23 cellular contexts compared by ENCODE assay signal in the genomic region with DNA sequence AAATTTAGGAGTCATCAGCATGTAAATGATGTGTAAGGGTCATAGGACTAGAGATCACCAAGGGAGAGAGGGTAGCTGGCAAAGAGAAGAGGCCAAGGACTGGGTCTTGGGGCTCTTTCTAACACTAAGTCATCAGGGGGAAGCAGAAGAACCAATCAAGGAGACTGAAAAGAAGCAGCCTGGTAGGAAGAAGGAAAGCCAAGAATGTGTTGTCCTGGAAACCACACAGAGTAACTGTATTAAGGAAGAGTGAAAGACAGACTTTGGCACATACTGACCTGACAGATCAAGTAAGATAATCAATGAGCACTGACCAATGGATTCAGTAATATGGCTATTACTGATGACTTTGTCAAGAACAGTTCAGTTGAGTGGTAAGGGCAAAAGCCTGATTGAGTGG. TPM values are rescaled to one million over a fixed set of nuclear protein-coding genes. Genes with fewer than 3 reads are reported as not detected.
DNase-seq lines count a peak whose midpoint lies in the region; ATAC-seq and TF ChIP-seq lines count a peak whose summit lies in the region.
"Had no signal": no experiment of that assay in that cellular context is flagged by ENCODE, and none has a peak within 500 bp of the region (broad histone marks: within the 10 kb centered on the region; RNA-seq: fewer than 3 reads in every experiment).

No MANE protein-coding gene starts in this region.

- H3K27me3 ChIP-seq in IMR-90 (ENCODE audit: control insufficient read depth, insufficient read depth, low read length) = no peaks in the 10 kb centered on the region
- H3K27me3 ChIP-seq in subcutaneous abdominal adipose tissue (ENCODE audit: control insufficient read depth in 5 of 5, insufficient read depth in 4 of 5, low read length in 5 of 5) = peaks cover 0 to 6% (median 0%) of the 10 kb centered on the region in 5 donors
- H3K27me3 ChIP-seq: BE2C had no signal

- H3K4me1 ChIP-seq in IMR-90 (ENCODE audit: control insufficient read depth, insufficient read depth, low read length) = peaks cover 30% of the 10 kb centered on the region
- H3K4me1 ChIP-seq in subcutaneous abdominal adipose tissue (ENCODE audit: control insufficient read depth in 5 of 5, insufficient read depth in 5 of 5, low read length in 5 of 5) = peaks cover 14 to 50% (median 28%) of the 10 kb centered on the region in 5 donors

- peak overlapping the region; percentile 60; the same call in 1 of the 2 replicates for H3K14ac ChIP-seq in IMR-90 (replicated peaks; ENCODE audit: low read depth, low read length)

- H3K79me1 ChIP-seq in IMR-90 (ENCODE audit: low read depth in 1 of 2, low read length in 2 of 2) = 0 out of 4 replicates have a peak, but pooled peaks cover 0 to 5% of the 10 kb centered on the region in 2 experiments

- H3K36me3 Mint-ChIP-seq in brain = no peaks in the 10 kb centered on the region
- H3K36me3 Mint-ChIP-seq in nephron progenitor cell (ENCODE audit: low read depth) = no peaks in the 10 kb centered on the region
- H3K36me3 Mint-ChIP-seq: IgD-negative memory B cell had no signal

- peak overlapping the region; percentile 63; the same call in 1 of the 2 replicates for H3K4ac ChIP-seq in IMR-90 (ENCODE audit: low read depth, low read length)

- peaks cover 3% of the 10 kb centered on the region for H3K27me3 Mint-ChIP-seq in brain
- H3K27me3 Mint-ChIP-seq in nephron progenitor cell (ENCODE audit: low read depth, poor library complexity) = peaks cover 9% of the 10 kb centered on the region

- peak overlapping the region; percentile 51 for H2AK5ac ChIP-seq in IMR-90 (ENCODE audit: low read depth, low read length)

- DNase-seq in IMR-90 = peak; percentile 20
- no peak for DNase-seq in nephron progenitor cell
- no peak for DNase-seq in UCSD-AML1 (lab: John Stamatoyannopoulos, UW; ENCODE audit: unreplicated experiment)
- DNase-seq: DMS 273 treated with DMSO at 0.1 percent for 48 hours, DMS79 treated with DMSO at 0.1 percent for 48 hours, MV-4-11, NCI-H1105 treated with DMSO at 0.1 percent for 48 hours, NCI-H1694, NCI-H2081, NCI-H2171 treated with DMSO at 0.1 percent for 48 hours, NCI-H446, Right ventricle myocardium superior had no signal

- peak overlapping the region; percentile 0; the same call in 1 of the 2 replicates for H3K23ac ChIP-seq in IMR-90 (ENCODE audit: low read depth, low read length)

- peaks cover 44% of the 10 kb centered on the region for H3K4me1 Mint-ChIP-seq in brain
- H3K4me1 Mint-ChIP-seq in nephron progenitor cell = peaks cover 38% of the 10 kb centered on the region
- H3K4me1 Mint-ChIP-seq: IgD-negative memory B cell had no signal

- no peak for ATAC-seq in IMR-90 (ENCODE audit: low read depth)
- ATAC-seq in GM21447 (IDR thresholded peaks at IDR 0.05; ENCODE audit: unreplicated experiment) = no peak
- no peak for ATAC-seq in GM21367 (IDR thresholded peaks at IDR 0.05; ENCODE audit: unreplicated experiment)

- POLR2A ChIA-PET in IMR-90 (lab: Charles Lee; ENCODE audit: unreplicated experiment) = no interaction called here

- H4K20me1 ChIP-seq in IMR-90 (ENCODE audit: insufficient read depth, low read length) = no peaks in the 10 kb centered on the region

- no peak overlapping the region for H3K4me3 ChIP-seq in IMR-90 (ENCODE audit: insufficient read depth, low read depth, low read length)
- no peak overlapping the region for H3K4me3 ChIP-seq in subcutaneous abdominal adipose tissue (ENCODE audit: low read depth in 1 of 5, low read length in 5 of 5)
- H3K4me3 ChIP-seq: A549, GM12878, GM23338, HAP-1 had no signal

- H4K91ac ChIP-seq in IMR-90 (ENCODE audit: insufficient read depth, low read depth, low read length) = peak overlapping the region; percentile 38

- H3K36me3 ChIP-seq in IMR-90 (ENCODE audit: control insufficient read depth, insufficient read depth, low read length) (no peaks in the 10 kb centered on the region), subcutaneous abdominal adipose tissue (ENCODE audit: control insufficient read depth in 5 of 5, insufficient read depth in 5 of 5, low read length in 5 of 5) (no peaks in the 10 kb centered on the region)
- H3K36me3 ChIP-seq: BE2C, HAP-1 had no signal

- H3K56ac ChIP-seq in IMR-90 (ENCODE audit: extremely low read depth, insufficient read depth, low read length) = no peak overlapping the region

- peak overlapping the region; percentile 41 for H2BK120ac ChIP-seq in IMR-90 (ENCODE audit: low read depth, low read length)

- H3K9me1 ChIP-seq in IMR-90 (ENCODE audit: insufficient read depth, low read length) = peaks cover 14% of the 10 kb centered on the region

- H3K27ac ChIP-seq in IMR-90 (ENCODE audit: insufficient read depth, low read length) (no peak overlapping the region), subcutaneous abdominal adipose tissue (ENCODE audit: low read depth, low read length) (peak overlapping the region; percentile 99)

- peak overlapping the region; percentile 2; the same call in 1 of the 2 replicates for H4K5ac ChIP-seq in IMR-90 (ENCODE audit: low read depth, low read length)

- peak overlapping the region; percentile 28 for H2BK20ac ChIP-seq in IMR-90 (ENCODE audit: low read depth, low read length)

- H2AFZ ChIP-seq in IMR-90 (replicated peaks; ENCODE audit: low read length, poor library complexity) = no peak overlapping the region
- H2AFZ ChIP-seq: GM23338 had no signal

- dilution Hi-C loops in IMR-90 (cut with HindIII; ENCODE audit: low sequenced_read_pairs, unreplicated experiment) = no loop called here

- CTCF ChIA-PET in IMR-90 (lab: Yijun Ruan, JAX) = interaction anchor here (0.7 to 1.9 kb wide), 5 partner anchors 9 to 123 kb away, joined by 3 to 6 read pairs (median 3); no protein-coding TSS in a partner anchor

- in situ Hi-C loops in IMR-90 (cut with MboI; ENCODE audit: low sequenced_read_pairs) = no loop called here

- H2AK9ac ChIP-seq in IMR-90 (replicated peaks; ENCODE audit: low read depth, low read length, poor library complexity) = no peak overlapping the region

- H3K18ac ChIP-seq in IMR-90 (ENCODE audit: low read depth, low read length) = peak overlapping the region; percentile 80

- intact Hi-C loops in IMR-90 (cut with micrococcal nuclease) = loop anchor here (5.0 kb wide), 1 partner anchor 114 kb away; no protein-coding TSS in a partner anchor

- TF ChIP-seq CTCF in IMR-90 (conservative IDR thresholded peaks at IDR 0.05; ENCODE audit: low read depth, low read length) (no peak), brain (conservative IDR thresholded peaks at IDR 0.05) (no peak), nephron progenitor cell (IDR thresholded peaks at IDR 0.05) (no peak)

- no peak for TF ChIP-seq POLR2A in IMR-90 (IDR thresholded peaks at IDR 0.05; ENCODE audit: low read depth, low read length)

- peak overlapping the region in 3 of 5 experiments; percentile 37 to 81 (median 75) for H3K27ac Mint-ChIP-seq in brain
- H3K27ac Mint-ChIP-seq in nephron progenitor cell = no peak overlapping the region
- H3K27ac Mint-ChIP-seq: GM23338, IgD-negative memory B cell had no signal

- TF ChIP-seq RAD21 in IMR-90 (IDR thresholded peaks at IDR 0.05; ENCODE audit: low read length) = no peak

- no TSS peak for BruUV-seq in IMR-90 (replicated peaks; lab: Mats Ljungman, UMichigan)

- H3K4me3 Mint-ChIP-seq in brain = peak overlapping the region in 1 of 5 experiments; percentile 24
- H3K4me3 Mint-ChIP-seq in nephron progenitor cell = peak overlapping the region; percentile 18
- H3K4me3 Mint-ChIP-seq: GM23338, IgD-negative memory B cell had no signal

- peak overlapping the region; percentile 22 for H2BK5ac ChIP-seq in IMR-90 (ENCODE audit: low read depth, low read length, poor library complexity, severe bottlenecking)

- H3K9me3 ChIP-seq in IMR-90 (ENCODE audit: control insufficient read depth, insufficient read depth, low read length) = no peaks in the 10 kb centered on the region
- H3K9me3 ChIP-seq in subcutaneous abdominal adipose tissue (ENCODE audit: control insufficient read depth in 5 of 5, low read length in 5 of 5) = no peaks in the 10 kb centered on the region
- H3K9me3 ChIP-seq: A549, BE2C, HAP-1 had no signal

- peak overlapping the region; percentile 46; the same call in 2 of the 3 replicates for H2BK15ac ChIP-seq in IMR-90 (ENCODE audit: low read depth, low read length)

- H3K9ac ChIP-seq in IMR-90 (ENCODE audit: low read depth, low read length) = no peak overlapping the region
- peak overlapping the region in 1 of 5 donors; percentile 40 for H3K9ac ChIP-seq in subcutaneous abdominal adipose tissue (ENCODE audit: low read length in 5 of 5)

- H3K4me2 ChIP-seq in IMR-90 (ENCODE audit: low read depth, low read length) = no peak overlapping the region
- H3K4me2 ChIP-seq: A549, GM23338 had no signal

- H4K8ac ChIP-seq in IMR-90 (ENCODE audit: low read depth in 2 of 2, low read length in 2 of 2) = peak overlapping the region in 1 of 2 experiments; percentile 23; a peak in 1 of 4 replicates

- peaks cover 0 to 7% (median 0%) of the 10 kb centered on the region in 5 experiments for H3K9me3 Mint-ChIP-seq in brain
- peaks cover 9% of the 10 kb centered on the region for H3K9me3 Mint-ChIP-seq in nephron progenitor cell
- H3K9me3 Mint-ChIP-seq: GM23338 had no signal

TF ChIP-seq in IMR-90, 13 proteins besides CTCF, POLR2A, EP300 and RAD21 (continues in another document):
- TF ChIP-seq SMC3 (IDR thresholded peaks at IDR 0.05; ENCODE audit: low read depth, low read length) (no peak), USF2 (IDR thresholded peaks at IDR 0.05; ENCODE audit: low read depth, low read length) (no peak), RFX5 (IDR thresholded peaks at IDR 0.05; ENCODE audit: low read depth, low read length) (no peak), FOS (IDR thresholded peaks at IDR 0.05; ENCODE audit: low read depth, low read length) (no peak), CEBPB (IDR thresholded peaks at IDR 0.05; ENCODE audit: low read depth, low read length) (no peak)

RNA-seq across cellular contexts. Expression of gene LAMA4, which starts 42.3 kb away (rescaled TPM):
- 29.7 and 35.8 TPM in 2 replicates for total RNA-seq in IMR-90 (2012; rRNA removed)
- polyA plus RNA-seq in IMR-90 (2012; rRNA removed) (28.9 and 33.9 TPM in 2 replicates), brain (ENCODE audit: insufficient read depth, low read depth, low replicate concordance) (7.0 TPM)
- polyA plus RNA-seq in IMR-90 (2012; cell fraction: cytosol; rRNA removed) = 51.0 and 61.1 TPM in 2 replicates
- 36.2 and 63.2 TPM in 2 replicates for polyA plus RNA-seq in IMR-90 (2012; cell fraction: nucleus; rRNA removed; ENCODE audit: low replicate concordance)
- polyA plus RNA-seq: IgD-negative memory B cell had no signal

RNA-seq across cellular contexts. Expression of gene RFPL4B, which starts 50.4 kb away (rescaled TPM):
- total RNA-seq in IMR-90 (2012; rRNA removed) = not detected in 2 replicates
- polyA plus RNA-seq in IMR-90 (2012; rRNA removed) = not detected in 2 replicates
- polyA plus RNA-seq in IMR-90 (2012; cell fraction: cytosol; rRNA removed) = not detected in 2 replicates
- not detected in 2 replicates for polyA plus RNA-seq in IMR-90 (2012; cell fraction: nucleus; rRNA removed; ENCODE audit: low replicate concordance)
- not detected for polyA plus RNA-seq in brain (ENCODE audit: insufficient read depth, low read depth, low replicate concordance)
- total RNA-seq: GM12878, GM23338, Right ventricle myocardium superior, RPMI7951 had no signal
- polyA plus RNA-seq: A549, GM23338, IgD-negative memory B cell had no signal
